In genomic region chr19:46715620-46716012, GRCh38 we compare ENCODE assay signal across 8 cellular contexts. TPM values are rescaled to one million over a fixed set of nuclear protein-coding genes. Genes with fewer than 3 reads are reported as not detected.
DNase-seq lines count a peak whose midpoint lies in the region; ATAC-seq and TF ChIP-seq lines count a peak whose summit lies in the region.

No MANE protein-coding gene starts in this region.

- no peaks in the 10 kb centered on the region for H3K27me3 Mint-ChIP-seq in H9 (ENCODE audit: low read depth)
- H3K27me3 Mint-ChIP-seq in activated CD4-positive, alpha-beta memory T cell treated with anti-CD3 and anti-CD28 coated beads for 36 hours = no peaks in the 10 kb centered on the region

- H3K9me2 ChIP-seq in hepatocyte (replicated peaks; ENCODE audit: insufficient read depth) = no peaks in the 10 kb centered on the region

- peak overlapping the region; percentile 42 for H3K9ac ChIP-seq in H9 (ENCODE audit: extremely low read depth, insufficient read length, low read length)

- peak overlapping the region in 1 of 3 experiments; percentile 58; a peak in 2 of 7 replicates for H3K27ac Mint-ChIP-seq in H9
- peak overlapping the region; percentile 95 for H3K27ac Mint-ChIP-seq in activated CD4-positive, alpha-beta memory T cell treated with anti-CD3 and anti-CD28 coated beads for 36 hours

- peaks cover 3% of the 10 kb centered on the region for H3K79me1 ChIP-seq in H9 (ENCODE audit: insufficient read depth, low read depth, low read length, poor library complexity, severe bottlenecking)

- H3K4me1 Mint-ChIP-seq in H9 = peaks cover 23 to 28% of the 10 kb centered on the region in 2 experiments
- peaks cover 33% of the 10 kb centered on the region for H3K4me1 Mint-ChIP-seq in activated CD4-positive, alpha-beta memory T cell treated with anti-CD3 and anti-CD28 coated beads for 36 hours (ENCODE audit: low read depth)

- no peak overlapping the region for H3K23ac ChIP-seq in H9 (ENCODE audit: insufficient read length, low read depth, low read length)

- H3K9me3 ChIP-seq in H9 (ENCODE audit: control insufficient read depth, low read depth, low read length) = no peaks in the 10 kb centered on the region
- no peaks in the 10 kb centered on the region for H3K9me3 ChIP-seq in hepatocyte (ENCODE audit: low read depth)

- intact Hi-C loops in activated CD4-positive, alpha-beta memory T cell treated with anti-CD3 and anti-CD28 coated beads for 36 hours (cut with micrococcal nuclease) = loop anchor here (2.0 kb wide), 3 partner anchors 71 to 541 kb away; partner anchors contain the start of genes CALM3 and CCDC9

- DNase-seq in H9 = no peak
- peak; percentile 22 for DNase-seq in activated CD4-positive, alpha-beta memory T cell treated with anti-CD3 and anti-CD28 coated beads for 36 hours
- DNase-seq in hepatocyte (ENCODE audit: low spot score) = no peak
- no peak for DNase-seq in GM19240 (ENCODE audit: insufficient read length, low spot score)
- no peak for DNase-seq in SW 1271 (lab: John Stamatoyannopoulos, UW)
- no peak for DNase-seq in GOT3 (lab: John Stamatoyannopoulos, UW)

- no peak overlapping the region for H4K91ac ChIP-seq in H9 (ENCODE audit: insufficient read length, low read depth, low read length)

- H3K4me3 ChIP-seq in hepatocyte (peak overlapping the region; percentile 94), skin epidermis (peak overlapping the region; percentile 67 to 93 (median 85))

- H3K23me2 ChIP-seq in H9 (ENCODE audit: insufficient read length, low read depth, low read length, poor library complexity, severe bottlenecking) = peaks cover 15% of the 10 kb centered on the region

- no peaks in the 10 kb centered on the region for H4K20me1 ChIP-seq in H9 (ENCODE audit: control insufficient read depth, insufficient read depth, insufficient read length)
- H4K20me1 ChIP-seq in hepatocyte (ENCODE audit: insufficient read depth, poor library complexity, severe bottlenecking) = no peaks in the 10 kb centered on the region

- no peak overlapping the region for H2BK5ac ChIP-seq in H9 (ENCODE audit: insufficient read length, low read length)

- peak overlapping the region; percentile 91 to 97 for H3K4me3 Mint-ChIP-seq in H9
- peak overlapping the region; percentile 93 for H3K4me3 Mint-ChIP-seq in activated CD4-positive, alpha-beta memory T cell treated with anti-CD3 and anti-CD28 coated beads for 36 hours

- H3K27ac ChIP-seq in H9 (ENCODE audit: insufficient read length, low read depth, low read length) = no peak overlapping the region
- H3K27ac ChIP-seq in hepatocyte = peak overlapping the region; percentile 95
- H3K27ac ChIP-seq in skin epidermis = peak overlapping the region; percentile 23 to 97 (median 91)

- H2BK15ac ChIP-seq in H9 (ENCODE audit: low read depth, low read length) = no peak overlapping the region

- H3T11ph ChIP-seq in H9 (ENCODE audit: low read length) = no peak overlapping the region

- no peak overlapping the region for H4K5ac ChIP-seq in H9 (ENCODE audit: insufficient read length, low read depth, low read length)

- no peak overlapping the region for H3K14ac ChIP-seq in H9 (ENCODE audit: insufficient read depth, low read length)

- no peak overlapping the region for H3K18ac ChIP-seq in H9 (ENCODE audit: insufficient read length, low read depth, low read length)

- no peak overlapping the region for H3K56ac ChIP-seq in H9 (ENCODE audit: insufficient read length, low read depth, low read length)

- no peaks in the 10 kb centered on the region for H3K9me3 Mint-ChIP-seq in H9
- H3K9me3 Mint-ChIP-seq in activated CD4-positive, alpha-beta memory T cell treated with anti-CD3 and anti-CD28 coated beads for 36 hours = no peaks in the 10 kb centered on the region

- no peak overlapping the region for H2AK5ac ChIP-seq in H9 (ENCODE audit: insufficient read length, low read length)

- H3K79me2 ChIP-seq in H9 (ENCODE audit: insufficient read depth, low read length) (no peaks in the 10 kb centered on the region; the same call in 1 of the 2 replicates), hepatocyte (peaks cover 40% of the 10 kb centered on the region)

- H3K4ac ChIP-seq in H9 (ENCODE audit: low read depth, low read length) = no peak overlapping the region

- TF ChIP-seq CTCF in H9 (conservative IDR thresholded peaks at IDR 0.05) (no peak), hepatocyte (IDR thresholded peaks at IDR 0.05; ENCODE audit: poor library complexity) (no peak)

- no peak overlapping the region for H4K8ac ChIP-seq in H9 (replicated peaks; ENCODE audit: insufficient read length, low read depth, low read length)

- POLR2A ChIA-PET in activated CD4-positive, alpha-beta memory T cell treated with anti-CD3 and anti-CD28 coated beads for 36 hours (lab: Charles Lee) = interaction anchor here (0.6 to 2.6 kb wide), 3 partner anchors 11 to 114 kb away, joined by 3 to 7 read pairs (median 3); no protein-coding TSS in a partner anchor

- no peak for ATAC-seq in HG02642 (IDR thresholded peaks at IDR 0.05; ENCODE audit: poor library complexity, unreplicated experiment)

- H3K36me3 ChIP-seq in hepatocyte (replicated peaks; ENCODE audit: insufficient read depth, low read depth) = no peaks in the 10 kb centered on the region

- no CpG with 5 or more reads among the region's 8 CpGs for WGBS in H9 (ENCODE audit: extremely low coverage, insufficient read length, low lambda C conversion rate)
- 16% methylated on average over 8 of the region's 8 CpGs for WGBS in hepatocyte (ENCODE audit: low lambda C conversion rate, missing lambda C conversion rate)

- no peak overlapping the region for H2BK20ac ChIP-seq in H9 (ENCODE audit: low read depth, low read length, poor library complexity, severe bottlenecking)

- CTCF ChIA-PET in activated CD4-positive, alpha-beta memory T cell treated with anti-CD3 and anti-CD28 coated beads for 36 hours (lab: Charles Lee) = interaction anchor here (0.6 to 5.6 kb wide), 9 partner anchors 11 to 177 kb away, joined by 3 to 68 read pairs (median 4); no protein-coding TSS in a partner anchor

- H2BK120ac ChIP-seq in H9 (ENCODE audit: low read depth, low read length, poor library complexity, severe bottlenecking) = no peak overlapping the region

- H2BK12ac ChIP-seq in H9 (ENCODE audit: insufficient read length, low read depth, low read length) = no peak overlapping the region

- H3K4me1 ChIP-seq in H9 (ENCODE audit: insufficient read depth, low read length) (no peaks in the 10 kb centered on the region; the same call in 1 of the 2 replicates), hepatocyte (ENCODE audit: insufficient read depth) (peaks cover 11% of the 10 kb centered on the region)

- H3K36me3 Mint-ChIP-seq in H9 (ENCODE audit: insufficient read depth in 1 of 3, low read depth in 3 of 3) = peaks cover 3 to 18% (median 17%) of the 10 kb centered on the region in 3 experiments
- peaks cover 17% of the 10 kb centered on the region for H3K36me3 Mint-ChIP-seq in activated CD4-positive, alpha-beta memory T cell treated with anti-CD3 and anti-CD28 coated beads for 36 hours

- H3K27me3 ChIP-seq in H9 (ENCODE audit: insufficient read depth, low read length) (no peaks in the 10 kb centered on the region), hepatocyte (no peaks in the 10 kb centered on the region)

- H2AFZ ChIP-seq in H9 (ENCODE audit: low read length) (no peak overlapping the region), hepatocyte (no peak overlapping the region)

- H3K4me2 ChIP-seq in H9 (ENCODE audit: insufficient read depth, insufficient read length, low read length) (peak overlapping the region; percentile 86), hepatocyte (peak overlapping the region; percentile 90)

RNA-seq across cellular contexts. Expression of gene PRKD2, which starts 1.3 kb away (rescaled TPM):
- total RNA-seq in H9 (2021) = 60.7 and 60.8 TPM in 2 replicates
- total RNA-seq in activated CD4-positive, alpha-beta memory T cell treated with anti-CD3 and anti-CD28 coated beads for 36 hours = 10 to 100 TPM; 78.8 to 84.4 TPM
- 15.6 and 29.5 TPM in 2 replicates for total RNA-seq in hepatocyte
- polyA plus RNA-seq in hepatocyte = 37.9 and 48.5 TPM in 2 replicates

RNA-seq across cellular contexts. Expression of gene FKRP, which starts 30.2 kb away (rescaled TPM):
- total RNA-seq in H9 (2021) = 39.1 and 42.2 TPM in 2 replicates
- 10 to 100 TPM; 11.4 to 12.3 TPM for total RNA-seq in activated CD4-positive, alpha-beta memory T cell treated with anti-CD3 and anti-CD28 coated beads for 36 hours
- 17.0 and 18.7 TPM in 2 replicates for total RNA-seq in hepatocyte
- polyA plus RNA-seq in hepatocyte = 21.2 and 23.6 TPM in 2 replicates

RNA-seq across cellular contexts. Expression of gene STRN4, which starts 30.6 kb away (rescaled TPM):
- total RNA-seq in H9 (2021) (143 and 148 TPM in 2 replicates), hepatocyte (57.6 and 64.1 TPM in 2 replicates)
- 10 to 100 TPM; 52.6 to 59.3 TPM for total RNA-seq in activated CD4-positive, alpha-beta memory T cell treated with anti-CD3 and anti-CD28 coated beads for 36 hours
- 58.0 and 63.7 TPM in 2 replicates for polyA plus RNA-seq in hepatocyte

RNA-seq across cellular contexts. Expression of gene DACT3, which starts 54.6 kb away (rescaled TPM):
- total RNA-seq in H9 (2021) = 0.87 and 1.1 TPM in 2 replicates
- 1 to 10 TPM; 2.8 to 3.0 TPM for total RNA-seq in activated CD4-positive, alpha-beta memory T cell treated with anti-CD3 and anti-CD28 coated beads for 36 hours
- total RNA-seq in hepatocyte = 12.7 and 18.4 TPM in 2 replicates
- 17.4 and 18.4 TPM in 2 replicates for polyA plus RNA-seq in hepatocyte
